9 cellular contexts compared by ENCODE assay signal in genomic region chr12:121697093-121697698, GRCh38. TPM values are rescaled to one million over a fixed set of nuclear protein-coding genes. Genes with fewer than 3 reads are reported as not detected.
DNase-seq lines count a peak whose midpoint lies in the region; ATAC-seq, FAIRE-seq and TF ChIP-seq lines count a peak whose summit lies in the region.
"Had no signal": no experiment of that assay in that cellular context is flagged by ENCODE, and none has a peak within 500 bp of the region (broad histone marks: within the 10 kb centered on the region; RNA-seq: fewer than 3 reads in every experiment).

No MANE protein-coding gene starts in this region.

- no peaks in the 10 kb centered on the region for H3K9me3 ChIP-seq in endothelial cell of umbilical vein (replicated peaks; ENCODE audit: control insufficient read depth, insufficient read depth, low read length)
- H3K9me3 ChIP-seq in neural progenitor cell (ENCODE audit: low read depth): no peaks in the 10 kb centered on the region

- no peaks in the 10 kb centered on the region for H4K20me1 ChIP-seq in endothelial cell of umbilical vein (replicated peaks; ENCODE audit: control insufficient read depth, extremely low read depth, insufficient read depth, low read length)
- no peaks in the 10 kb centered on the region for H4K20me1 ChIP-seq in neural progenitor cell (ENCODE audit: low read depth)

- no peaks in the 10 kb centered on the region for H3K9me3 Mint-ChIP-seq in neural progenitor cell

- no peaks in the 10 kb centered on the region for H3F3A ChIP-seq in neural progenitor cell (ENCODE audit: low read depth)

- H3K36me3 Mint-ChIP-seq in neural progenitor cell: no peaks in the 10 kb centered on the region

- POLR2A ChIA-PET in endothelial cell of umbilical vein (lab: Charles Lee): interaction anchor here (0.7 kb wide), 1 partner anchor 92 kb away, joined by 3 read pairs; no protein-coding TSS in a partner anchor

- dilution Hi-C loops in endothelial cell of umbilical vein (cut with MboI; ENCODE audit: extremely low pct_ligation_motif_present, low sequenced_read_pairs): no loop called here

- no peaks in the 10 kb centered on the region for H3K9me1 ChIP-seq in endothelial cell of umbilical vein (replicated peaks; ENCODE audit: control insufficient read depth, extremely low read depth, insufficient read depth, low read length)

- H3K36me3 ChIP-seq in endothelial cell of umbilical vein (ENCODE audit: control insufficient read depth in 2 of 2, extremely low read depth in 1 of 2, insufficient read depth in 2 of 2, low read length in 2 of 2) (no peaks in the 10 kb centered on the region), neural progenitor cell (no peaks in the 10 kb centered on the region)

- no peak overlapping the region for H3K27ac Mint-ChIP-seq in neural progenitor cell

- DNase-seq in NCI-H1436 (lab: John Stamatoyannopoulos, UW) (peak; percentile 41), NCI-H1436 treated with DMSO at 0.1 percent for 48 hours (lab: John Stamatoyannopoulos, UW) (no peak), LNCaP clone FGC (ENCODE audit: low read depth) (no peak), RKO (ENCODE audit: low spot score) (peak; percentile 66), endothelial cell of umbilical vein (ENCODE audit: low read depth, low spot score) (peak; percentile 62), neural progenitor cell (ENCODE audit: low spot score) (peak; percentile 76), cortex of kidney (lab: John Stamatoyannopoulos, UW) (no peak)

- peaks cover 6% of the 10 kb centered on the region for H3K4me1 Mint-ChIP-seq in neural progenitor cell

- CTCF ChIA-PET in endothelial cell of umbilical vein (lab: Charles Lee): interaction anchor here (1.0 to 5.4 kb wide), 5 partner anchors 76 to 145 kb away, joined by 3 to 33 read pairs (median 14); partner anchors contain the start of gene RHOF

- intact Hi-C loops in endothelial cell of umbilical vein (cut with micrococcal nuclease): loop anchor here (1.0 kb wide), 4 partner anchors 76 to 192 kb away; no protein-coding TSS in a partner anchor

- H3K27me3 Mint-ChIP-seq in neural progenitor cell (ENCODE audit: insufficient read depth, low read depth): peaks cover 4% of the 10 kb centered on the region

- BruUV-seq in endothelial cell of umbilical vein (replicated peaks; lab: Mats Ljungman, UMichigan): no TSS peak

- H3K27me3 ChIP-seq in endothelial cell of umbilical vein (ENCODE audit: control insufficient read depth in 2 of 2, insufficient read depth in 2 of 2, low read length in 2 of 2) (peaks cover under 1 to 3% of the 10 kb centered on the region in 2 experiments), neural progenitor cell (no peaks in the 10 kb centered on the region)

- TF ChIP-seq POLR2A in endothelial cell of umbilical vein (IDR thresholded peaks at IDR 0.05; ENCODE audit: low read depth, low read length): no peak

- TF ChIP-seq CTCF in LNCaP clone FGC (IDR thresholded peaks at IDR 0.05; ENCODE audit: control insufficient read depth, extremely low read depth, insufficient read depth) (peak; percentile 38), endothelial cell of umbilical vein (IDR thresholded peaks at IDR 0.05; ENCODE audit: extremely low read depth in 1 of 2, insufficient read depth in 1 of 2, low read depth in 1 of 2, low read length in 2 of 2) (peak in 1 of 2 donors; percentile 19), neural progenitor cell (IDR thresholded peaks at IDR 0.05) (peak; percentile 72)

- H3K4me1 ChIP-seq in endothelial cell of umbilical vein (ENCODE audit: control insufficient read depth, extremely low read depth, insufficient read depth, low read length) (no peaks in the 10 kb centered on the region), neural progenitor cell (no peaks in the 10 kb centered on the region)

- no peak overlapping the region for H3K4me3 Mint-ChIP-seq in neural progenitor cell

- no peak overlapping the region for H3K4me2 ChIP-seq in endothelial cell of umbilical vein (ENCODE audit: insufficient read depth, low read length)
- H3K4me2 ChIP-seq in neural progenitor cell: no peak overlapping the region

- ATAC-seq in GM19324 (IDR thresholded peaks at IDR 0.05; ENCODE audit: low FRiP score, unreplicated experiment): no peak

- FAIRE-seq in endothelial cell of umbilical vein (lab: Jason Lieb, UNC): peak; percentile 72

- no peaks in the 10 kb centered on the region for H3K79me2 ChIP-seq in endothelial cell of umbilical vein (ENCODE audit: control insufficient read depth, insufficient read depth, low read length)
- H3K79me2 ChIP-seq in neural progenitor cell (ENCODE audit: low read depth): no peaks in the 10 kb centered on the region

- no peak overlapping the region for H3K4me3 ChIP-seq in LNCaP clone FGC (ENCODE audit: low read depth, low read length)
- no peak overlapping the region for H3K4me3 ChIP-seq in endothelial cell of umbilical vein (replicated peaks in 1 of 3; ENCODE audit: insufficient read depth in 1 of 3, low read depth in 1 of 3, low read length in 3 of 3)
- H3K4me3 ChIP-seq in neural progenitor cell: no peak overlapping the region
- H3K4me3 ChIP-seq: skin epidermis had no signal

- H3K27ac ChIP-seq in endothelial cell of umbilical vein (ENCODE audit: insufficient read depth, low read depth, low read length) (no peak overlapping the region), neural progenitor cell (no peak overlapping the region)
- H3K27ac ChIP-seq: skin epidermis had no signal

- H2AFZ ChIP-seq in endothelial cell of umbilical vein (ENCODE audit: low read depth, low read length) (no peak overlapping the region), neural progenitor cell (replicated peaks) (no peak overlapping the region)

- H3K9ac ChIP-seq in endothelial cell of umbilical vein (replicated peaks; ENCODE audit: extremely low read depth, insufficient read depth, low read length) (no peak overlapping the region), neural progenitor cell (no peak overlapping the region)

TF ChIP-seq in endothelial cell of umbilical vein, 7 proteins besides CTCF, POLR2A, EP300 and RAD21:
- TF ChIP-seq EZH2 (IDR thresholded peaks at IDR 0.05; ENCODE audit: borderline replicate concordance, low read depth, low read length, severe bottlenecking) (no peak), JUN (IDR thresholded peaks at IDR 0.05; ENCODE audit: borderline replicate concordance, insufficient read depth, insufficient read length, low read depth) (no peak), GATA2 (IDR thresholded peaks at IDR 0.05; ENCODE audit: insufficient read depth, insufficient read length, low read depth, low read length) (no peak), FOS (IDR thresholded peaks at IDR 0.05; ENCODE audit: borderline replicate concordance, insufficient read depth, low read length) (no peak), MAX (IDR thresholded peaks at IDR 0.05; ENCODE audit: insufficient read depth, insufficient read length) (no peak), MYC (IDR thresholded peaks at IDR 0.05; ENCODE audit: low read depth, low read length) (no peak), POLR2AphosphoS5 (IDR thresholded peaks at IDR 0.05; ENCODE audit: insufficient read depth, low read depth, low read length) (no peak)

RNA-seq across cellular contexts. Expression of gene TMEM120B, which starts 15.4 kb away (rescaled TPM):
- 12.8 and 15.9 TPM in 2 replicates for total RNA-seq in endothelial cell of umbilical vein
- 10.4 and 13.5 TPM in 2 replicates for polyA plus RNA-seq in endothelial cell of umbilical vein
- 7.9 and 8.4 TPM in 2 replicates for polyA plus RNA-seq in endothelial cell of umbilical vein (2011; cell fraction: cytosol; rRNA removed)
- polyA plus RNA-seq in endothelial cell of umbilical vein (2011; cell fraction: nucleus; rRNA removed): 31.4 and 38.0 TPM in 2 replicates
- polyA plus RNA-seq in endothelial cell of umbilical vein (2012): 7.2 and 9.6 TPM in 2 replicates
- polyA minus RNA-seq in endothelial cell of umbilical vein: 18.8 and 21.0 TPM in 2 replicates
- polyA minus RNA-seq in endothelial cell of umbilical vein (2011; cell fraction: cytosol; rRNA and poly(A)+ RNA removed): 16.1 TPM
- polyA minus RNA-seq in endothelial cell of umbilical vein (2011; cell fraction: nucleus; rRNA and poly(A)+ RNA removed): 9.2 and 9.3 TPM in 2 replicates
- total RNA-seq in neural progenitor cell (ENCODE audit: low replicate concordance): 4.7 and 12.7 TPM in 2 replicates

RNA-seq across cellular contexts. Expression of gene MORN3, which starts 27.7 kb away (rescaled TPM):
- 0.62 and 0.73 TPM in 2 replicates for total RNA-seq in endothelial cell of umbilical vein
- 0.30 and 0.66 TPM in 2 replicates for polyA plus RNA-seq in endothelial cell of umbilical vein
- polyA plus RNA-seq in endothelial cell of umbilical vein (2011; cell fraction: cytosol; rRNA removed): 0.49 and 0.69 TPM in 2 replicates
- polyA plus RNA-seq in endothelial cell of umbilical vein (2011; cell fraction: nucleus; rRNA removed): 0.35 and 0.41 TPM in 2 replicates
- polyA plus RNA-seq in endothelial cell of umbilical vein (2012): 0.54 and 0.55 TPM in 2 replicates
- polyA minus RNA-seq in endothelial cell of umbilical vein: 0.17 and 0.68 TPM in 2 replicates
- polyA minus RNA-seq in endothelial cell of umbilical vein (2011; cell fraction: cytosol; rRNA and poly(A)+ RNA removed): not detected
- 0.19 TPM in 1 of 2 replicates, not detected in the other for polyA minus RNA-seq in endothelial cell of umbilical vein (2011; cell fraction: nucleus; rRNA and poly(A)+ RNA removed)
- 0.19 and 1.3 TPM in 2 replicates for total RNA-seq in neural progenitor cell (ENCODE audit: low replicate concordance)

Comparison
In these comparisons a context has a peak if more than half of its experiments do, and no peak if none do; other contexts are left out.
1. DNase-seq: peak in NCI-H1436 (single experiment), RKO (single experiment), endothelial cell of umbilical vein (single experiment) and neural progenitor cell (single experiment); none in NCI-H1436 treated with DMSO at 0.1 percent for 48 hours (single experiment), LNCaP clone FGC (single experiment) and cortex of kidney (single experiment).